17 cellular contexts compared by ENCODE assay signal in the genomic region with DNA sequence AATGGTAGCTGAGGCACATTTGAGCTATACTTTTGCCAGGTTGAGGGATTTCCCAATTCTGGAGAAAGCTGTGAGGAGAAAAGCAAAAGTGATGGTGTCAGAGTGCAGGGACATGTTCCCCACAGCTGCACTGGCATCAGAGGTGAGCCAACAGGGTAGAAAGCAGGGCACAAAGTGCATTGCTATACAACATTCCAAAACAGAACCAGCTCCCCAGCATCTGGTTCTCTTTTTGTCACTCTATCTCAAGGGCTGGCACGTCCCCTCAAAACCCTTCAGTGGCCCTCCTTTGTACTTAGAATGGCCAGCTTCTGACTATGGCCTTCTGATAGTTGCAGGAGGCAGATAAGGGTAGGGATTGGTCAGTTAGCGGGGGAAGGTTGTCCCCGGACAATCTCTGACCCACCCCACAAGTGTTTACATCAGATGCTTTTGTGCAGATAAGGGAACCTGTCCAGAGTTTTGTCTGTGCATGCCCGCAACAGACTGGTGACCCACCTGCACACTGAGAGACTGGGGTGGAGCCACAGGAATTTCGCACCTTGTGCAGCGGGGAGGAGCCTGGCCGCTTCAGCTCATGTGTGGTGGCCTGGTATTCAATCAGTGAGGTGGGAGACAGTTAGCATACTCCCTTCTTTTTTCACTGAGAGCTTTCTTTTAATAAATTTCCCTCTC. TPM values are rescaled to one million over a fixed set of nuclear protein-coding genes. Genes with fewer than 3 reads are reported as not detected.
DNase-seq lines count a peak whose midpoint lies in the region; ATAC-seq and TF ChIP-seq lines count a peak whose summit lies in the region.
"Had no signal": no experiment of that assay in that cellular context is flagged by ENCODE, and none has a peak within 500 bp of the region (broad histone marks: within the 10 kb centered on the region; RNA-seq: fewer than 3 reads in every experiment).

No MANE protein-coding gene starts in this region.

- no peaks in the 10 kb centered on the region for H3K27me3 Mint-ChIP-seq in endodermal cell (ENCODE audit: insufficient read depth)

- H3K27ac ChIP-seq in endodermal cell (ENCODE audit: low read depth, low read length) (no peak overlapping the region), right lobe of liver (no peak overlapping the region)
- H3K27ac ChIP-seq: BLaER1 treated with 17β-estradiol and CSF1 and Interleukin-3, amounts not matched to agents 10 nM and 100 nM; RWPE1 had no signal

- peaks cover 11% of the 10 kb centered on the region for H3K4me1 ChIP-seq in endodermal cell (ENCODE audit: control insufficient read depth, insufficient read depth, low read length)
- H3K4me1 ChIP-seq in right lobe of liver: peaks cover 0 to 26% (median 8%) of the 10 kb centered on the region in 4 donors
- H3K4me1 ChIP-seq: BLaER1 treated with 17β-estradiol and CSF1 and Interleukin-3, amounts not matched to agents 10 nM and 100 nM had no signal

- H3K27me3 ChIP-seq in endodermal cell (ENCODE audit: control insufficient read depth, insufficient read depth, low read length, poor library complexity, severe bottlenecking) (no peaks in the 10 kb centered on the region), right lobe of liver (no peaks in the 10 kb centered on the region)
- H3K27me3 ChIP-seq: BLaER1 treated with 17β-estradiol and CSF1 and Interleukin-3, amounts not matched to agents 10 nM and 100 nM had no signal

- H3K27ac Mint-ChIP-seq in endodermal cell: no peak overlapping the region
- H3K27ac Mint-ChIP-seq: CD8-positive, alpha-beta memory T cell; H9 had no signal

- H3K9me3 Mint-ChIP-seq in endodermal cell: peaks cover 38% of the 10 kb centered on the region

- H3K4me3 ChIP-seq in endodermal cell (ENCODE audit: low read length) (no peak overlapping the region), right lobe of liver (no peak overlapping the region)
- H3K4me3 ChIP-seq: BLaER1 treated with 17β-estradiol and CSF1 and Interleukin-3, amounts not matched to agents 10 nM and 100 nM had no signal

- DNase-seq in HT-29 (ENCODE audit: low spot score) (peak; percentile 90), endodermal cell (peak; percentile 57), right lobe of liver (no peak), ureter (ENCODE audit: low spot score) (peak; percentile 76), D341Med (ENCODE audit: low spot score) (no peak), RPMI8226 (no peak)
- DNase-seq: CD8-positive, alpha-beta memory T cell; DMS79 treated with DMSO at 0.1 percent for 48 hours; H9; NCI-H1436; NCI-H1930; NCI-H226; NCI-H524; PC-3 had no signal

- H3K4me1 Mint-ChIP-seq in endodermal cell: peaks cover 36% of the 10 kb centered on the region
- H3K4me1 Mint-ChIP-seq: CD8-positive, alpha-beta memory T cell had no signal

- no peak for TF ChIP-seq POLR2A in right lobe of liver (IDR thresholded peaks at IDR 0.05)

- H3K4me3 Mint-ChIP-seq in endodermal cell: no peak overlapping the region
- H3K4me3 Mint-ChIP-seq: CD8-positive, alpha-beta memory T cell; H9 had no signal

- H3K9me3 ChIP-seq in endodermal cell (ENCODE audit: control insufficient read depth, low read length): peaks cover 11% of the 10 kb centered on the region
- H3K9me3 ChIP-seq in right lobe of liver: no peaks in the 10 kb centered on the region

- WGBS in endodermal cell (ENCODE audit: insufficient coverage in 1 of 2, insufficient read length in 1 of 2), 2 experiments: 90 to 96% methylated on average over 5 to 7 of the region's 7 CpGs
- 67% methylated on average over 3 of the region's 7 CpGs for WGBS in right lobe of liver (ENCODE audit: insufficient coverage, low coverage, low lambda C conversion rate, missing lambda C conversion rate)

- H3K36me3 ChIP-seq in endodermal cell (ENCODE audit: control insufficient read depth, insufficient read depth, low read length) (no peaks in the 10 kb centered on the region), right lobe of liver (no peaks in the 10 kb centered on the region)
- H3K36me3 ChIP-seq: BLaER1 treated with 17β-estradiol and CSF1 and Interleukin-3, amounts not matched to agents 10 nM and 100 nM had no signal

- no peak for TF ChIP-seq CTCF in endodermal cell (conservative IDR thresholded peaks at IDR 0.05)
- TF ChIP-seq CTCF in right lobe of liver (IDR thresholded peaks at IDR 0.05): no peak

- ATAC-seq in right lobe of liver: peak in 3 of 4 donors; percentile 27 to 33 (median 28)
- no peak for ATAC-seq in GM21619 (IDR thresholded peaks at IDR 0.05; ENCODE audit: unreplicated experiment)
- ATAC-seq: PC-3 had no signal

- intact Hi-C loops in right lobe of liver (cut with DNase I): no loop called here

- H3K36me3 Mint-ChIP-seq in endodermal cell (ENCODE audit: low read depth): peaks cover 2% of the 10 kb centered on the region

- H3K9ac ChIP-seq in endodermal cell (ENCODE audit: extremely low read depth, low read length, poor library complexity, severe bottlenecking): no peak overlapping the region
- H3K9ac ChIP-seq: BLaER1 treated with 17β-estradiol and CSF1 and Interleukin-3, amounts not matched to agents 10 nM and 100 nM had no signal

RNA-seq across cellular contexts. Expression of gene TMEM17, which starts 31.0 kb away (rescaled TPM):
- total RNA-seq in HT-29 (2014; rRNA removed; shearing (Covaris generic)): 0.56 and 1.7 TPM in 2 replicates
- 1 to 10 TPM; 1.8 to 2.0 TPM for total RNA-seq in endodermal cell
- polyA plus RNA-seq in endodermal cell (2013, experiment 1 of 2): 3.0 TPM
- 3.1 TPM for polyA plus RNA-seq in endodermal cell (2013, experiment 2 of 2)
- total RNA-seq in right lobe of liver: 1 to 10 TPM in 1 of 6 experiments, under 1 TPM in 5; 0.40 to 1.2 (median 0.87) TPM
- total RNA-seq in ureter: 2.0 TPM
- polyA plus RNA-seq: CD8-positive, alpha-beta memory T cell had no signal

Comparison
In these comparisons a context has a peak if more than half of its experiments do, and no peak if none do; other contexts are left out.
1. DNase-seq: peak in HT-29 (single experiment), endodermal cell (single experiment) and ureter (single experiment); none in right lobe of liver (0 of 3), D341Med (single experiment) and RPMI8226 (single experiment).